Comparison of ENCODE assay signal across 11 cellular contexts in genomic region chr12:14959463-14959862, GRCh38. TPM values are rescaled to one million over a fixed set of nuclear protein-coding genes. Genes with fewer than 3 reads are reported as not detected.
A peak's percentile ranks its signal among the peaks of the same experiment; 100 is the strongest.
DNase-seq lines count a peak whose midpoint lies in the region; ATAC-seq lines count a peak whose summit lies in the region.
"Had no signal": no experiment of that assay in that cellular context is flagged by ENCODE, and none has a peak within 500 bp of the region (broad histone marks: within the 10 kb centered on the region; RNA-seq: fewer than 3 reads in every experiment).

No MANE protein-coding gene starts in this region.

- in situ Hi-C loops in KBM-7 (cut with MboI; ENCODE audit: low pct_unique_long_range_greater_than_20kb, low sequenced_read_pairs), result no loop called here

- H3K4me3 ChIP-seq in BLaER1 treated with 17β-estradiol and CSF1 and Interleukin-3, amounts not matched to agents 10 nM and 100 nM, result peak overlapping the region; percentile 72 to 93 (median 80)
- H3K4me3 ChIP-seq in mononuclear cell (ENCODE audit: low read length), result peak overlapping the region; percentile 96
- H3K4me3 ChIP-seq: cardiac muscle cell had no signal

- H3K27ac ChIP-seq in BLaER1 treated with 17β-estradiol and CSF1 and Interleukin-3, amounts not matched to agents 10 nM and 100 nM, result peak overlapping the region; percentile 70 to 96 (median 92)
- peak overlapping the region; percentile 67 for H3K27ac ChIP-seq in adipose tissue (ENCODE audit: low read depth, low read length)
- H3K27ac ChIP-seq: cardiac muscle cell had no signal

- H3K9me3 ChIP-seq in BLaER1 treated with 17β-estradiol and CSF1 and Interleukin-3, amounts not matched to agents 10 nM and 100 nM (replicated peaks in 1 of 11), result no peaks in the 10 kb centered on the region
- H3K9me3 ChIP-seq in mononuclear cell (ENCODE audit: low read depth, low read length), result no peaks in the 10 kb centered on the region

- H3K27me3 ChIP-seq in BLaER1 treated with 17β-estradiol and CSF1 and Interleukin-3, amounts not matched to agents 10 nM and 100 nM, result no peaks in the 10 kb centered on the region
- H3K27me3 ChIP-seq in mononuclear cell (ENCODE audit: insufficient read depth, low read length), result no peaks in the 10 kb centered on the region
- H3K27me3 ChIP-seq: cardiac muscle cell had no signal

- peak overlapping the region; percentile 92 to 99 (median 98) for H3K4me2 ChIP-seq in BLaER1 treated with 17β-estradiol and CSF1 and Interleukin-3, amounts not matched to agents 10 nM and 100 nM

- DNase-seq in KBM-7 (peak; percentile 76), NCI-H1436 (lab: John Stamatoyannopoulos, UW) (no peak), NCI-H2171 (lab: John Stamatoyannopoulos, UW) (no peak), NCI-H2107 (lab: John Stamatoyannopoulos, UW) (no peak)
- DNase-seq: Calu3, NCI-H187 treated with DMSO at 0.1 percent for 48 hours had no signal

- 20 to 70% (median 27%) methylated on average over 3 of the region's 3 CpGs for WGBS in adipose tissue, 3 donors

- H4K20me1 ChIP-seq in BLaER1 treated with 17β-estradiol and CSF1 and Interleukin-3, amounts not matched to agents 10 nM and 100 nM, result peaks cover 7 to 58% (median 43%) of the 10 kb centered on the region in 11 experiments; a peak in 20 of 22 replicates

- peak overlapping the region; percentile 81 to 93 (median 87) for H3K9ac ChIP-seq in BLaER1 treated with 17β-estradiol and CSF1 and Interleukin-3, amounts not matched to agents 10 nM and 100 nM

- ATAC-seq in esophagus mucosa, result no peak

- peaks cover 60 to 84% (median 73%) of the 10 kb centered on the region in 10 experiments for H3K4me1 ChIP-seq in BLaER1 treated with 17β-estradiol and CSF1 and Interleukin-3, amounts not matched to agents 10 nM and 100 nM
- H3K4me1 ChIP-seq in mononuclear cell (ENCODE audit: insufficient read depth, low read length), result peaks cover 65% of the 10 kb centered on the region

- peaks cover 0 to 45% (median 20%) of the 10 kb centered on the region in 11 experiments; a peak in 13 of 22 replicates for H3K36me3 ChIP-seq in BLaER1 treated with 17β-estradiol and CSF1 and Interleukin-3, amounts not matched to agents 10 nM and 100 nM
- H3K36me3 ChIP-seq: cardiac muscle cell had no signal

RNA-seq across cellular contexts. Expression of gene ARHGDIB, which starts 1.9 kb away (rescaled TPM):
- 100 to 1,000 TPM in 2 of 3 donors, 10 to 100 TPM in 1; 27.0 to 267 (median 154) TPM for polyA plus RNA-seq in adipose tissue
- total RNA-seq in mononuclear cell (1,170 TPM), esophagus mucosa (39.0 TPM)

RNA-seq across cellular contexts. Expression of gene PDE6H, which starts 13.4 kb away (rescaled TPM):
- not detected for polyA plus RNA-seq in adipose tissue
- total RNA-seq in mononuclear cell (3.9 TPM), esophagus mucosa (not detected)
- total RNA-seq: Calu3, cardiac muscle cell had no signal
- polyA plus RNA-seq: cardiac muscle cell had no signal

RNA-seq across cellular contexts. Expression of gene ERP27, which starts 21.1 kb away (rescaled TPM):
- 10 to 100 TPM in 1 of 3 donors, 1 to 10 TPM in 1, under 1 TPM in 1; 0.21 to 44.0 (median 1.1) TPM for polyA plus RNA-seq in adipose tissue
- 8.3 TPM for total RNA-seq in mononuclear cell
- 4.5 TPM for total RNA-seq in esophagus mucosa
- total RNA-seq: cardiac muscle cell had no signal
- polyA plus RNA-seq: cardiac muscle cell had no signal

Comparison
In these comparisons a context has a peak if more than half of its experiments do, and no peak if none do; other contexts are left out.
1. RNA of gene ARHGDIB, which starts 1.9 kb away (total RNA-seq): 1,170 TPM in mononuclear cell (single experiment); 39.0 TPM in esophagus mucosa (single experiment); every median in the first group is over 10 times any median in the second.